ENCODE assay signal across 14 cellular contexts in genomic region chr5:160938532-160938931, GRCh38.
DNase-seq lines count a peak whose midpoint lies in the region; ATAC-seq and TF ChIP-seq lines count a peak whose summit lies in the region.
"Had no signal": no experiment of that assay in that cellular context is flagged by ENCODE, and none has a peak within 500 bp of the region (broad histone marks: within the 10 kb centered on the region; RNA-seq: fewer than 3 reads in every experiment).

No MANE protein-coding gene starts in this region.

- H3K36me3 ChIP-seq in spleen = no peaks in the 10 kb centered on the region

- intact Hi-C loops in spleen (cut with DNase I; ENCODE audit: low total_unique reads) = no loop called here

- ATAC-seq in GM21367 (IDR thresholded peaks at IDR 0.05; ENCODE audit: unreplicated experiment) (no peak), HG03378 (IDR thresholded peaks at IDR 0.05; ENCODE audit: unreplicated experiment) (no peak)

- H3K27ac ChIP-seq in epithelial cell of prostate (peak overlapping the region; percentile 43), skin epidermis (peak overlapping the region in 13 of 21 experiments; percentile 18 to 74 (median 55)), spleen (no peak overlapping the region)
- H3K27ac ChIP-seq: SK-N-MC had no signal

- H3K4me3 ChIP-seq in skin epidermis (no peak overlapping the region), spleen (no peak overlapping the region)
- H3K4me3 ChIP-seq: SK-N-MC had no signal

- H3K27me3 ChIP-seq in spleen (replicated peaks in 1 of 7) = no peaks in the 10 kb centered on the region

- no peak for TF ChIP-seq CTCF in spleen (IDR thresholded peaks at IDR 0.05 in 8 of 11, conservative IDR thresholded peaks at IDR 0.05 in 3 of 11)

- peaks cover 0 to 4% (median 0%) of the 10 kb centered on the region in 8 donors for H3K9me3 ChIP-seq in spleen

- TF ChIP-seq POLR2A in spleen (IDR thresholded peaks at IDR 0.05) = no peak

- WGBS in spleen, 5 donors = 40 to 65% (median 54%) methylated on average over 4 of the region's 4 CpGs

- no peaks in the 10 kb centered on the region for H3K4me1 ChIP-seq in spleen

- DNase-seq in DMS79 treated with DMSO at 0.1 percent for 48 hours (lab: John Stamatoyannopoulos, UW) = peak; percentile 3
- no peak for DNase-seq in DMS79 (lab: John Stamatoyannopoulos, UW)
- DNase-seq in NCI-H748 (lab: John Stamatoyannopoulos, UW; ENCODE audit: unreplicated experiment) = peak; percentile 82
- peak; percentile 55 for DNase-seq in epithelial cell of prostate (ENCODE audit: low read depth, low spot score)
- DNase-seq in spleen = no peak
- DNase-seq: activated CD4-positive, alpha-beta memory T cell treated with anti-CD3 and anti-CD28 coated beads, Interleukin-2, amount 10 ng/mL, durations not matched to agents 7 days and 5 days; activated naive CD8-positive, alpha-beta T cell treated with anti-CD3 and anti-CD28 coated beads, Interleukin-2, amount 10 ng/mL, durations not matched to agents 7 days and 5 days; GOT3; hypothalamus; NCI-H146 had no signal

Comparison
In these comparisons a context has a peak if more than half of its experiments do, and no peak if none do; other contexts are left out.
1. DNase-seq: peak in DMS79 treated with DMSO at 0.1 percent for 48 hours (single experiment), NCI-H748 (single experiment) and epithelial cell of prostate (single experiment); none in DMS79 (single experiment) and spleen (single experiment).
2. H3K27ac ChIP-seq: peak in epithelial cell of prostate (single experiment) and skin epidermis (13 of 21); none in spleen (0 of 8).